Comparison of ENCODE assay signal across 1 cellular context in the genomic region with DNA sequence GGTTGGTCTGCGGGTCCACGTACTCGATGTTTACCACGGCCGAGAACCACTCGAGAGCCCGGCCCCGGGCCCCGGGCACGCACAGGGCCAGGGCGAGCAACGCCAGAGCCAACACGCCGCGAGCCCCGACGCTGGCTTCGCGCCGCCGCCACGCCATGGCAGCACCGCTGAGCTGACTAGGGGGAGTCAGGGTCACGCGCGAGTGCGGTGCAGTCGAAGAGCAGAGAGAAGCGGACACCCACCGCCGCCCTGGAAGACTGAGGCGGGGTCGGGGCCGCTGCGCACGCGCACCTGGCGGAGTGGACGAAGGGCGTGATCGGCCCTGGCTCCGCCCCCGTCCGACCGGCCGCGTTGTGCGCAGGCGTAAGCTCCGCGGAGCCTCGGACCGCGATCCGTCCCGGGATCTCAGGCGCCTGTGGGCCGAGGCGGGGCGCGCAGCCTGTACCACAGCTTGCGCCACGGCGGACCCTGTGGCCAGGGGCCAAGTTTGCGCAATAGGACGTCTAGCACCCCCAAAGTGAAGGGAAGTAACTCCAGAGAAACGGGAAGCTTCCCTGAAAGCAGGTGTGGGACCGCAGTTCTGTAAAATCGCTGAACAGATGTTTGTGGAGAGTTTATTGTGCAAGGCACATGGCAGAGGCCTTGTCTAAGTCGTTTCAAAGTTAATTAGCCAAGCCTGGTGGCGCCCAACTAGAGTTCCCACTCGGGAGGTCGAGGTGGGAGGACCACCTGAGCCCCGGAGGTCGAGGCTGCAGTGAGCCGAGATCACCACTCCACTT.
TF ChIP-seq lines count a peak whose summit lies in the region.

TSS of gene RNF149 (minus strand) at position 270 of the 779 bp plus-strand sequence. CDS start at position 157, 113 bp downstream.

TF ChIP-seq in K562, 482 proteins besides CTCF, POLR2A, EP300 and RAD21 (continued from another document and continues in another):
- TF ChIP-seq ZBTB40 (IDR thresholded peaks at IDR 0.05) (peak; percentile 52; the same call in 1 of the 2 replicates), ZBTB40 (CRISPR knock-in tag; IDR thresholded peaks at IDR 0.05) (no peak), HSF4 (CRISPR knock-in tag; IDR thresholded peaks at IDR 0.05; ENCODE audit: borderline replicate concordance) (no peak), BRF2 (IDR thresholded peaks at IDR 0.05; ENCODE audit: borderline replicate concordance, insufficient read depth, insufficient read length) (no peak), RFX5 (IDR thresholded peaks at IDR 0.05; ENCODE audit: low read depth, low read length) (no peak), ZNF24 (IDR thresholded peaks at IDR 0.05) (no peak), ZNF311 (CRISPR knock-in tag; IDR thresholded peaks at IDR 0.05) (no peak), PTBP1 (IDR thresholded peaks at IDR 0.05; ENCODE audit: low read depth, low read length) (no peak), HDAC8 (tag; IDR thresholded peaks at IDR 0.05) (no peak), ZNF354B (CRISPR knock-in tag; IDR thresholded peaks at IDR 0.05) (no peak), KDM2B (CRISPR knock-in tag; IDR thresholded peaks at IDR 0.05) (no peak), ZNF561 (CRISPR knock-in tag; conservative IDR thresholded peaks at IDR 0.05) (no peak), PBX2 (CRISPR knock-in tag; IDR thresholded peaks at IDR 0.05; ENCODE audit: low read depth) (no peak), PBX2 (tag; conservative IDR thresholded peaks at IDR 0.05; ENCODE audit: low read depth) (no peak), NFATC3 (IDR thresholded peaks at IDR 0.05) (no peak), MEF2A (IDR thresholded peaks at IDR 0.05; ENCODE audit: control insufficient read depth, low read depth, low read length) (no peak), ZC3H11A (IDR thresholded peaks at IDR 0.05; ENCODE audit: low read depth, low read length) (no peak), HMBOX1 (IDR thresholded peaks at IDR 0.05) (peak; percentile 25; the same call in 1 of the 2 replicates), ZZZ3 (IDR thresholded peaks at IDR 0.05) (no peak), ZNF384 (IDR thresholded peaks at IDR 0.05; ENCODE audit: low read depth, low read length) (peak; percentile 34), LCOR (CRISPR knock-in tag; IDR thresholded peaks at IDR 0.05) (no peak), ZBTB8A (IDR thresholded peaks at IDR 0.05; ENCODE audit: partially characterized antibody) (no peak), FOS (IDR thresholded peaks at IDR 0.05; ENCODE audit: extremely low read depth, insufficient read length) (no peak), IFI16 (CRISPR knock-in tag; IDR thresholded peaks at IDR 0.05) (no peak), GTF2F1 (IDR thresholded peaks at IDR 0.05; ENCODE audit: low read depth, low read length) (peak; percentile 28; the same call in 1 of the 2 replicates), NCOA4 (IDR thresholded peaks at IDR 0.05; ENCODE audit: partially characterized antibody) (no peak), ZNF57 (CRISPR knock-in tag; IDR thresholded peaks at IDR 0.05) (no peak), ASH1L (IDR thresholded peaks at IDR 0.05; ENCODE audit: borderline replicate concordance, low read depth, partially characterized antibody) (no peak)
- TF ChIP-seq, protein P1, sequence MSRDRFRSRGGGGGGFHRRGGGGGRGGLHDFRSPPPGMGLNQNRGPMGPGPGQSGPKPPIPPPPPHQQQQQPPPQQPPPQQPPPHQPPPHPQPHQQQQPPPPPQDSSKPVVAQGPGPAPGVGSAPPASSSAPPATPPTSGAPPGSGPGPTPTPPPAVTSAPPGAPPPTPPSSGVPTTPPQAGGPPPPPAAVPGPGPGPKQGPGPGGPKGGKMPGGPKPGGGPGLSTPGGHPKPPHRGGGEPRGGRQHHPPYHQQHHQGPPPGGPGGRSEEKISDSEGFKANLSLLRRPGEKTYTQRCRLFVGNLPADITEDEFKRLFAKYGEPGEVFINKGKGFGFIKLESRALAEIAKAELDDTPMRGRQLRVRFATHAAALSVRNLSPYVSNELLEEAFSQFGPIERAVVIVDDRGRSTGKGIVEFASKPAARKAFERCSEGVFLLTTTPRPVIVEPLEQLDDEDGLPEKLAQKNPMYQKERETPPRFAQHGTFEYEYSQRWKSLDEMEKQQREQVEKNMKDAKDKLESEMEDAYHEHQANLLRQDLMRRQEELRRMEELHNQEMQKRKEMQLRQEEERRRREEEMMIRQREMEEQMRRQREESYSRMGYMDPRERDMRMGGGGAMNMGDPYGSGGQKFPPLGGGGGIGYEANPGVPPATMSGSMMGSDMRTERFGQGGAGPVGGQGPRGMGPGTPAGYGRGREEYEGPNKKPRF (IDR thresholded peaks at IDR 0.05; ENCODE audit: low read depth, low read length) = no peak
- TF ChIP-seq, protein P2, sequence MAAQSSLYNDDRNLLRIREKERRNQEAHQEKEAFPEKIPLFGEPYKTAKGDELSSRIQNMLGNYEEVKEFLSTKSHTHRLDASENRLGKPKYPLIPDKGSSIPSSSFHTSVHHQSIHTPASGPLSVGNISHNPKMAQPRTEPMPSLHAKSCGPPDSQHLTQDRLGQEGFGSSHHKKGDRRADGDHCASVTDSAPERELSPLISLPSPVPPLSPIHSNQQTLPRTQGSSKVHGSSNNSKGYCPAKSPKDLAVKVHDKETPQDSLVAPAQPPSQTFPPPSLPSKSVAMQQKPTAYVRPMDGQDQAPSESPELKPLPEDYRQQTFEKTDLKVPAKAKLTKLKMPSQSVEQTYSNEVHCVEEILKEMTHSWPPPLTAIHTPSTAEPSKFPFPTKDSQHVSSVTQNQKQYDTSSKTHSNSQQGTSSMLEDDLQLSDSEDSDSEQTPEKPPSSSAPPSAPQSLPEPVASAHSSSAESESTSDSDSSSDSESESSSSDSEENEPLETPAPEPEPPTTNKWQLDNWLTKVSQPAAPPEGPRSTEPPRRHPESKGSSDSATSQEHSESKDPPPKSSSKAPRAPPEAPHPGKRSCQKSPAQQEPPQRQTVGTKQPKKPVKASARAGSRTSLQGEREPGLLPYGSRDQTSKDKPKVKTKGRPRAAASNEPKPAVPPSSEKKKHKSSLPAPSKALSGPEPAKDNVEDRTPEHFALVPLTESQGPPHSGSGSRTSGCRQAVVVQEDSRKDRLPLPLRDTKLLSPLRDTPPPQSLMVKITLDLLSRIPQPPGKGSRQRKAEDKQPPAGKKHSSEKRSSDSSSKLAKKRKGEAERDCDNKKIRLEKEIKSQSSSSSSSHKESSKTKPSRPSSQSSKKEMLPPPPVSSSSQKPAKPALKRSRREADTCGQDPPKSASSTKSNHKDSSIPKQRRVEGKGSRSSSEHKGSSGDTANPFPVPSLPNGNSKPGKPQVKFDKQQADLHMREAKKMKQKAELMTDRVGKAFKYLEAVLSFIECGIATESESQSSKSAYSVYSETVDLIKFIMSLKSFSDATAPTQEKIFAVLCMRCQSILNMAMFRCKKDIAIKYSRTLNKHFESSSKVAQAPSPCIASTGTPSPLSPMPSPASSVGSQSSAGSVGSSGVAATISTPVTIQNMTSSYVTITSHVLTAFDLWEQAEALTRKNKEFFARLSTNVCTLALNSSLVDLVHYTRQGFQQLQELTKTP (IDR thresholded peaks at IDR 0.05; ENCODE audit: low read depth in 1 of 2, partially characterized antibody in 2 of 2) = no peak
- TF ChIP-seq, protein P3, sequence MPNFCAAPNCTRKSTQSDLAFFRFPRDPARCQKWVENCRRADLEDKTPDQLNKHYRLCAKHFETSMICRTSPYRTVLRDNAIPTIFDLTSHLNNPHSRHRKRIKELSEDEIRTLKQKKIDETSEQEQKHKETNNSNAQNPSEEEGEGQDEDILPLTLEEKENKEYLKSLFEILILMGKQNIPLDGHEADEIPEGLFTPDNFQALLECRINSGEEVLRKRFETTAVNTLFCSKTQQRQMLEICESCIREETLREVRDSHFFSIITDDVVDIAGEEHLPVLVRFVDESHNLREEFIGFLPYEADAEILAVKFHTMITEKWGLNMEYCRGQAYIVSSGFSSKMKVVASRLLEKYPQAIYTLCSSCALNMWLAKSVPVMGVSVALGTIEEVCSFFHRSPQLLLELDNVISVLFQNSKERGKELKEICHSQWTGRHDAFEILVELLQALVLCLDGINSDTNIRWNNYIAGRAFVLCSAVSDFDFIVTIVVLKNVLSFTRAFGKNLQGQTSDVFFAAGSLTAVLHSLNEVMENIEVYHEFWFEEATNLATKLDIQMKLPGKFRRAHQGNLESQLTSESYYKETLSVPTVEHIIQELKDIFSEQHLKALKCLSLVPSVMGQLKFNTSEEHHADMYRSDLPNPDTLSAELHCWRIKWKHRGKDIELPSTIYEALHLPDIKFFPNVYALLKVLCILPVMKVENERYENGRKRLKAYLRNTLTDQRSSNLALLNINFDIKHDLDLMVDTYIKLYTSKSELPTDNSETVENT (CRISPR knock-in tag; IDR thresholded peaks at IDR 0.05) = peak; percentile 67; the same call in 1 of the 2 replicates
